Comparison of ENCODE assay signal across 16 cellular contexts in genomic region chr16:35687781-35688180, GRCh38.
A peak's percentile ranks its signal among the peaks of the same experiment; 100 is the strongest.
DNase-seq lines count a peak whose midpoint lies in the region; ATAC-seq and TF ChIP-seq lines count a peak whose summit lies in the region.
"Had no signal": no experiment of that assay in that cellular context is flagged by ENCODE, and none has a peak within 500 bp of the region (broad histone marks: within the 10 kb centered on the region; RNA-seq: fewer than 3 reads in every experiment).

No MANE protein-coding gene starts in this region.

- no peak for TF ChIP-seq CTCF in heart left ventricle (IDR thresholded peaks at IDR 0.05)
- no peak for TF ChIP-seq CTCF in osteocyte (IDR thresholded peaks at IDR 0.05)
- TF ChIP-seq CTCF in GM13976 (IDR thresholded peaks at IDR 0.05; ENCODE audit: borderline replicate concordance, control extremely low read depth, extremely low read depth, insufficient read depth, missing control alignments): no peak

- no peak for DNase-seq in heart left ventricle
- DNase-seq in cardiac septum (ENCODE audit: low spot score): no peak
- DNase-seq in SW480 (ENCODE audit: low spot score): peak; percentile 31
- DNase-seq in left ventricle myocardium superior: no peak
- DNase-seq in osteocyte (ENCODE audit: extremely low spot score, unreplicated experiment): peak; percentile 44
- DNase-seq in GM13976 (ENCODE audit: low spot score): no peak
- no peak for DNase-seq in stimulated activated CD8-positive, alpha-beta memory T cell treated with anti-CD3 and anti-CD28 coated beads, Interleukin-4, amount 100 ng/mL, for 48 hours
- no peak for DNase-seq in DMS153 (lab: John Stamatoyannopoulos, UW)
- DNase-seq: C1 segment of cervical spinal cord; Calu3; CD4-positive, alpha-beta memory T cell; COR-L47; DND-41; GM23248; H7; HCEC 1CT had no signal

- H3K4me1 ChIP-seq in heart left ventricle: peaks cover 0 to 15% (median 0%) of the 10 kb centered on the region in 12 donors

- no peak for TF ChIP-seq POLR2A in heart left ventricle (IDR thresholded peaks at IDR 0.05)

- no peak overlapping the region for H3K27ac Mint-ChIP-seq in osteocyte (ENCODE audit: unreplicated experiment)
- H3K27ac Mint-ChIP-seq: CD4-positive, alpha-beta memory T cell had no signal

- WGBS in heart left ventricle, 4 donors: 17 to 42% (median 27%) methylated on average over 5 of the region's 5 CpGs

- H3K9me3 Mint-ChIP-seq in osteocyte (ENCODE audit: unreplicated experiment): peaks cover 87% of the 10 kb centered on the region

- no peak overlapping the region for H3K4me3 ChIP-seq in heart left ventricle
- H3K4me3 ChIP-seq: GM23248 had no signal

- no peaks in the 10 kb centered on the region for H3K4me1 Mint-ChIP-seq in osteocyte (ENCODE audit: unreplicated experiment)
- H3K4me1 Mint-ChIP-seq: CD4-positive, alpha-beta memory T cell had no signal

- in situ Hi-C loops in GM13976 (cut with MboI; ENCODE audit: low sequenced_read_pairs, unreplicated experiment): no loop called here

- no peaks in the 10 kb centered on the region for H3K27me3 ChIP-seq in heart left ventricle

- ATAC-seq in heart left ventricle (peak in 3 of 4 donors; percentile 54 to 66 (median 66)), left ventricle myocardium superior (peak; percentile 83)

- intact Hi-C loops in heart left ventricle (cut with DNase I) (loop anchor here in 1 of 10 donors (5.0 kb wide), 1 partner anchor 50 kb away; no protein-coding TSS in a partner anchor), cardiac septum (cut with DNase I) (no loop called here), left ventricle myocardium superior (cut with micrococcal nuclease) (no loop called here)

- H3K9me3 ChIP-seq in heart left ventricle: peaks cover 0 to 50% (median 0%) of the 10 kb centered on the region in 12 donors

- H3K36me3 ChIP-seq in heart left ventricle: no peaks in the 10 kb centered on the region

- no peaks in the 10 kb centered on the region for H3K27me3 Mint-ChIP-seq in osteocyte (ENCODE audit: unreplicated experiment)
- H3K27me3 Mint-ChIP-seq: CD4-positive, alpha-beta memory T cell had no signal

- no peak overlapping the region for H3K4me3 Mint-ChIP-seq in osteocyte (ENCODE audit: unreplicated experiment)
- H3K4me3 Mint-ChIP-seq: CD4-positive, alpha-beta memory T cell had no signal

- no peaks in the 10 kb centered on the region for H3K36me3 Mint-ChIP-seq in osteocyte (ENCODE audit: unreplicated experiment)

- no peak overlapping the region for H3K27ac ChIP-seq in heart left ventricle
- H3K27ac ChIP-seq: GM23248 had no signal

Comparison
In these comparisons a context has a peak if more than half of its experiments do, and no peak if none do; other contexts are left out.
1. DNase-seq: peak in SW480 (single experiment) and osteocyte (single experiment); none in heart left ventricle (0 of 5), cardiac septum (single experiment), left ventricle myocardium superior (single experiment), GM13976 (single experiment), stimulated activated CD8-positive, alpha-beta memory T cell treated with anti-CD3 and anti-CD28 coated beads, Interleukin-4, amount 100 ng/mL, for 48 hours (single experiment) and DMS153 (single experiment).